Comparison of ENCODE assay signal across 1 cellular context in the genomic region with DNA sequence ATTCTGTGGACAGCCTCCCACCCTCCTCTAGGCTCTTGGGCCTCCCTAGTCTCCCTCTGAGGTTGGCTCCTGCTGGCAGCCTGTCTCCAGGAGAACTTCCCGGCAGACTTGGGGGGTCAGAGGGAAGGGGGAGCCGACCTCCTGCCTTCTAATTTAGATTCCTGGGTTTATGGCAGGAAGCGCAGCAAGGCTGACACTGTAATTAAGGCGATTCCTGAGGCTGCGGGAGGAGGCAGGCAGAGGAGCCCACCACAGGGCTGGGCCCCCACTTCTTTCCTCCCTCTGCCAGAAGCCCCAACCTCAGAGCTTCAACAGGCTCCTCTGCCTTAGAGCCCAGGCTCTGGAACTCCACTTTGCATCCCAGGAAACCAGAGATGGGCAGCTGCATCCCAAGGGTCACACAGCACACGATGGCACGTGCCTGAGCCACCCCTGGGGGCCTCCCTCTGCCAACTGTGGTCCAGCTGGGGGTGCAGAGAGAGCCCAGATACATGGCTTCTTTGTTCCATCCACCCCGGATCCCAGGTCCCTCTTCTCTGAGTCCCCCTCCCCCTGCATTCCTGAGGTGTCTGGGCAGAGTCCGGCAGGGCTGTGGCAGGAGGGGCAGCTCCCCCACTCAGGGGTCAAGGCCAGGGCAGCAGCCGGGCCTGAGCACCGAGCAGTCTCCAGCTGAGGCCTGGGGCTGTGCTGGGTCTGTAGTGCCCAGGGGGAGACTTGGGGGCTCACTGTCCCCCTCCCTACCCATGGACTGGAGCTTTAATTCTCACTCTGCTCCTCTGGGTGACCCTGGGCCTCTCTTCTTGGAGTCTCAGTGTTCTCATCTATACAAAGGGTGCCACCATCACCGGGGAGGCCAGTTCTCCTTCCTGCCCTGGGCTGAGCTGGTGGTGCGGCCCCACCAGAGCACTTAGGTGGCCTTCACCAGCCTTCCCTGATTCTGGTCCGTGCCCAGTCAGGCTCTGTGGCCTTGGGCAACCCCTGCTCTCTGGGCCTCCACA.
TF ChIP-seq lines count a peak whose summit lies in the region.

No MANE protein-coding gene starts in this region.

TF ChIP-seq in HepG2, 621 proteins besides CTCF, POLR2A, EP300 and RAD21 (continued from another document):
- TF ChIP-seq ZNF280D (CRISPR knock-in tag; IDR thresholded peaks at IDR 0.05), result no peak
- TF ChIP-seq E2F2 (CRISPR knock-in tag; IDR thresholded peaks at IDR 0.05; ENCODE audit: borderline replicate concordance), result no peak
- TF ChIP-seq RFXAP (CRISPR knock-in tag; IDR thresholded peaks at IDR 0.05; ENCODE audit: borderline replicate concordance), result peak; percentile 61; the same call in 1 of the 2 replicates
- TF ChIP-seq STAG1 (CRISPR knock-in tag; IDR thresholded peaks at IDR 0.05), result no peak
- peak; percentile 43; the same call in 1 of the 2 replicates for TF ChIP-seq SOX5 (CRISPR knock-in tag; IDR thresholded peaks at IDR 0.05; ENCODE audit: borderline replicate concordance)
- no peak for TF ChIP-seq ZNF18 (CRISPR knock-in tag; IDR thresholded peaks at IDR 0.05; ENCODE audit: insufficient replicate concordance)
- no peak for TF ChIP-seq ZNF253 (CRISPR knock-in tag; IDR thresholded peaks at IDR 0.05; ENCODE audit: borderline replicate concordance)
- TF ChIP-seq GATAD1 (CRISPR knock-in tag; IDR thresholded peaks at IDR 0.05), result 0 out of 2 replicates have a peak, but pooled peaks have one; percentile 31
- TF ChIP-seq, protein P1, sequence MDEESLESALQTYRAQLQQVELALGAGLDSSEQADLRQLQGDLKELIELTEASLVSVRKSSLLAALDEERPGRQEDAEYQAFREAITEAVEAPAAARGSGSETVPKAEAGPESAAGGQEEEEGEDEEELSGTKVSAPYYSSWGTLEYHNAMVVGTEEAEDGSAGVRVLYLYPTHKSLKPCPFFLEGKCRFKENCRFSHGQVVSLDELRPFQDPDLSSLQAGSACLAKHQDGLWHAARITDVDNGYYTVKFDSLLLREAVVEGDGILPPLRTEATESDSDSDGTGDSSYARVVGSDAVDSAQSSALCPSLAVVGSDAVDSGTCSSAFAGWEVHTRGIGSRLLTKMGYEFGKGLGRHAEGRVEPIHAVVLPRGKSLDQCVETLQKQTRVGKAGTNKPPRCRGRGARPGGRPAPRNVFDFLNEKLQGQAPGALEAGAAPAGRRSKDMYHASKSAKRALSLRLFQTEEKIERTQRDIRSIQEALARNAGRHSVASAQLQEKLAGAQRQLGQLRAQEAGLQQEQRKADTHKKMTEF (CRISPR knock-in tag; IDR thresholded peaks at IDR 0.05), result peak; percentile 63; the same call in 1 of the 2 replicates
- TF ChIP-seq IKZF4 (CRISPR knock-in tag; IDR thresholded peaks at IDR 0.05; ENCODE audit: borderline replicate concordance, low read depth, not compliant biosample characterization), result peak; percentile 56
- no peak for TF ChIP-seq FIP1L1 (IDR thresholded peaks at IDR 0.05; ENCODE audit: borderline replicate concordance, insufficient read depth, low read depth, low read length)
- TF ChIP-seq MBD4 (IDR thresholded peaks at IDR 0.05; ENCODE audit: borderline replicate concordance, low read length), result no peak
- no peak for TF ChIP-seq ATRX (CRISPR knock-in tag; IDR thresholded peaks at IDR 0.05; ENCODE audit: borderline replicate concordance)
- TF ChIP-seq ZNF274 (CRISPR knock-in tag; IDR thresholded peaks at IDR 0.05), result no peak
- TF ChIP-seq PPARG (CRISPR knock-in tag; conservative IDR thresholded peaks at IDR 0.05), result peak; percentile 42; the same call in 1 of the 2 replicates
- no peak for TF ChIP-seq CCDC6 (CRISPR knock-in tag; IDR thresholded peaks at IDR 0.05)
- peak; percentile 70 for TF ChIP-seq MED8 (CRISPR knock-in tag; IDR thresholded peaks at IDR 0.05; ENCODE audit: insufficient replicate concordance)
- peak; percentile 24; the same call in 1 of the 2 replicates for TF ChIP-seq SOX13 (IDR thresholded peaks at IDR 0.05)
- TF ChIP-seq SOX13 (CRISPR knock-in tag; conservative IDR thresholded peaks at IDR 0.05 in 1 of 2, IDR thresholded peaks at IDR 0.05 in 1 of 2), result peak in 1 of 2 experiments; percentile 77; a peak in 2 of 4 replicates
- TF ChIP-seq ZNF784 (CRISPR knock-in tag; IDR thresholded peaks at IDR 0.05; ENCODE audit: borderline replicate concordance), result peak; percentile 77
- TF ChIP-seq ZNF768 (CRISPR knock-in tag; IDR thresholded peaks at IDR 0.05), result peak; percentile 100
- TF ChIP-seq JARID2 (CRISPR knock-in tag; IDR thresholded peaks at IDR 0.05; ENCODE audit: insufficient replicate concordance), result no peak
- peak; percentile 39 for TF ChIP-seq ELF1 (CRISPR knock-in tag; IDR thresholded peaks at IDR 0.05)
- peak; percentile 93 for TF ChIP-seq HNF4G (IDR thresholded peaks at IDR 0.05; ENCODE audit: borderline replicate concordance, low read depth, low read length)
- TF ChIP-seq HNF4G (CRISPR knock-in tag; IDR thresholded peaks at IDR 0.05; ENCODE audit: borderline replicate concordance, low read depth), result peak; percentile 64; the same call in 1 of the 2 replicates
- TF ChIP-seq ARID5B (CRISPR knock-in tag; IDR thresholded peaks at IDR 0.05), result peak; percentile 86
- no peak for TF ChIP-seq ZNF530 (CRISPR knock-in tag; IDR thresholded peaks at IDR 0.05; ENCODE audit: low read depth)
- TF ChIP-seq, protein P2, sequence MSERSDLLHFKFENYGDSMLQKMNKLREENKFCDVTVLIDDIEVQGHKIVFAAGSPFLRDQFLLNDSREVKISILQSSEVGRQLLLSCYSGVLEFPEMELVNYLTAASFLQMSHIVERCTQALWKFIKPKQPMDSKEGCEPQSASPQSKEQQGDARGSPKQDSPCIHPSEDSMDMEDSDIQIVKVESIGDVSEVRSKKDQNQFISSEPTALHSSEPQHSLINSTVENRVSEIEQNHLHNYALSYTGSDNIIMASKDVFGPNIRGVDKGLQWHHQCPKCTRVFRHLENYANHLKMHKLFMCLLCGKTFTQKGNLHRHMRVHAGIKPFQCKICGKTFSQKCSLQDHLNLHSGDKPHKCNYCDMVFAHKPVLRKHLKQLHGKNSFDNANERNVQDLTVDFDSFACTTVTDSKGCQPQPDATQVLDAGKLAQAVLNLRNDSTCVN (CRISPR knock-in tag; IDR thresholded peaks at IDR 0.05; ENCODE audit: borderline replicate concordance), result no peak
- TF ChIP-seq ZNF883 (CRISPR knock-in tag; IDR thresholded peaks at IDR 0.05; ENCODE audit: not compliant biosample characterization), result peak; percentile 40
- TF ChIP-seq MAFK (conservative IDR thresholded peaks at IDR 0.05 in 1 of 2, IDR thresholded peaks at IDR 0.05 in 1 of 2; ENCODE audit: low read length in 2 of 2), result no peak
- TF ChIP-seq, protein P3, sequence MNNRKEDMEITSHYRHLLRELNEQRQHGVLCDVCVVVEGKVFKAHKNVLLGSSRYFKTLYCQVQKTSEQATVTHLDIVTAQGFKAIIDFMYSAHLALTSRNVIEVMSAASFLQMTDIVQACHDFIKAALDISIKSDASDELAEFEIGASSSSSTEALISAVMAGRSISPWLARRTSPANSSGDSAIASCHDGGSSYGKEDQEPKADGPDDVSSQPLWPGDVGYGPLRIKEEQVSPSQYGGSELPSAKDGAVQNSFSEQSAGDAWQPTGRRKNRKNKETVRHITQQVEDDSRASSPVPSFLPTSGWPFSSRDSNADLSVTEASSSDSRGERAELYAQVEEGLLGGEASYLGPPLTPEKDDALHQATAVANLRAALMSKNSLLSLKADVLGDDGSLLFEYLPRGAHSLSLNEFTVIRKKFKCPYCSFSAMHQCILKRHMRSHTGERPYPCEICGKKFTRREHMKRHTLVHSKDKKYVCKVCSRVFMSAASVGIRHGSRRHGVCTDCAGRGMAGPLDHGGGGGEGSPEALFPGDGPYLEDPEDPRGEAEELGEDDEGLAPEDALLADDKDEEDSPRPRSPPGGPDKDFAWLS (CRISPR knock-in tag; IDR thresholded peaks at IDR 0.05; ENCODE audit: borderline replicate concordance), result peak; percentile 73; the same call in 1 of the 2 replicates
- TF ChIP-seq U2AF2 (IDR thresholded peaks at IDR 0.05; ENCODE audit: low read depth, low read length), result no peak
TF ChIP-seq in HepG2: peak in this region for 158.
